In the genomic region with DNA sequence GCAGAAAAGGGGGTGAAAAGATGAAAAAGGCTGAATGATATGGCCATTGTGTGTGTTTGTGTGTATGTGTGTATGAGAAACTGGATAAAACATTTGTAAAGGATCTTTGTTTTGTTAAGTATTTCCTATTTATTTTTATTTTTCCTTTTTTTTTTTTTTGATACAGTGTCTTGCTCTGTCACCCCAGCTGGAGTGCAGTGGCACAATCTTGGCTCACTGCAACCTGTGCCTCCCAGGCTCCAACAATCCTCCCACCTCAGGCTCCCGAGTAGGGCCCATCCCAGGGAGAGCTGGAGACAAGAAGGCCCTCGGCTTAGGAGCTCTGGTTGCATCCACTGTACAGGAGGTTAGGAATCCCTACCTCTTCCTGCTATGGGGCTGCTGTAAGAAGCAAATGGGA, we compare ENCODE assay signal across 22 cellular contexts. TPM values are rescaled to one million over a fixed set of nuclear protein-coding genes. Genes with fewer than 3 reads are reported as not detected.
DNase-seq lines count a peak whose midpoint lies in the region; ATAC-seq, FAIRE-seq and TF ChIP-seq lines count a peak whose summit lies in the region.
"Had no signal": no experiment of that assay in that cellular context is flagged by ENCODE, and none has a peak within 500 bp of the region (broad histone marks: within the 10 kb centered on the region; RNA-seq: fewer than 3 reads in every experiment).

No MANE protein-coding gene starts in this region.

- peak overlapping the region; percentile 97 for H3K27ac ChIP-seq in VCaP
- peak overlapping the region; percentile 59 to 92 (median 80) for H3K27ac ChIP-seq in esophagus squamous epithelium
- H3K27ac ChIP-seq in sigmoid colon, result peak overlapping the region in 1 of 4 donors; percentile 32
- no peak overlapping the region for H3K27ac ChIP-seq in small intestine (ENCODE audit: low read depth in 1 of 2, low read length in 1 of 2)

- TF ChIP-seq CTCF in Caco-2 (IDR thresholded peaks at IDR 0.05; ENCODE audit: insufficient read depth in 1 of 2, low read depth in 1 of 2, low read length in 1 of 2, severe bottlenecking in 1 of 2, unreplicated experiment in 1 of 2), result no peak
- TF ChIP-seq CTCF in VCaP (conservative IDR thresholded peaks at IDR 0.05), result no peak
- TF ChIP-seq CTCF in esophagus squamous epithelium (IDR thresholded peaks at IDR 0.05), result no peak
- no peak for TF ChIP-seq CTCF in sigmoid colon (IDR thresholded peaks at IDR 0.05)
- TF ChIP-seq CTCF in BE2C (IDR thresholded peaks at IDR 0.05; ENCODE audit: low read depth, low read length), result no peak

- TF ChIP-seq POLR2A in esophagus squamous epithelium (IDR thresholded peaks at IDR 0.05) (no peak), sigmoid colon (IDR thresholded peaks at IDR 0.05) (no peak)

- H3K9me3 Mint-ChIP-seq in Caco-2 (ENCODE audit: unreplicated experiment), result peaks cover 8% of the 10 kb centered on the region
- H3K9me3 Mint-ChIP-seq: GM23338 had no signal

- H3K4me3 ChIP-seq in Caco-2 (ENCODE audit: low read depth, low read length), result no peak overlapping the region
- H3K4me3 ChIP-seq in esophagus squamous epithelium, result no peak overlapping the region
- no peak overlapping the region for H3K4me3 ChIP-seq in sigmoid colon
- no peak overlapping the region for H3K4me3 ChIP-seq in small intestine (ENCODE audit: low read depth in 1 of 2, low read length in 2 of 2)
- no peak overlapping the region for H3K4me3 ChIP-seq in BE2C (ENCODE audit: low read depth, low read length)
- H3K4me3 ChIP-seq: GM23338 had no signal

- no peak for TF ChIP-seq EP300 in sigmoid colon (IDR thresholded peaks at IDR 0.05)

- H3K4me3 Mint-ChIP-seq in Caco-2 (ENCODE audit: unreplicated experiment), result no peak overlapping the region
- H3K4me3 Mint-ChIP-seq: GM23338 had no signal

- DNase-seq in Caco-2 (no peak), esophagus squamous epithelium (lab: John Stamatoyannopoulos, UW) (no peak), sigmoid colon (peak; percentile 24), left ventricle myocardium superior (no peak), small intestine (no peak), BE2C (no peak)
- DNase-seq: DND-41, Kasumi-1, NCI-H1694, NCI-H2081, NCI-H2171 treated with DMSO at 0.1 percent for 48 hours, NCI-H524 treated with DMSO at 0.1 percent for 48 hours, NCI-H82, OCI-M1 had no signal

- H3K36me3 ChIP-seq in Caco-2 (ENCODE audit: control insufficient read depth, insufficient read depth, low read length) (no peaks in the 10 kb centered on the region), esophagus squamous epithelium (no peaks in the 10 kb centered on the region), sigmoid colon (no peaks in the 10 kb centered on the region), small intestine (ENCODE audit: control insufficient read depth in 2 of 2, insufficient read depth in 2 of 2, low read length in 2 of 2) (no peaks in the 10 kb centered on the region), BE2C (no peaks in the 10 kb centered on the region)

- intact Hi-C loops in Caco-2 (cut with micrococcal nuclease; ENCODE audit: unreplicated experiment) (no loop called here), esophagus squamous epithelium (cut with DNase I) (no loop called here), sigmoid colon (cut with DNase I) (no loop called here), left ventricle myocardium superior (cut with micrococcal nuclease) (no loop called here)

- POLR2A ChIA-PET in Caco-2 (lab: Charles Lee), result no interaction called here

- peaks cover 49% of the 10 kb centered on the region for H3K4me1 ChIP-seq in Caco-2
- peaks cover 39 to 100% (median 59%) of the 10 kb centered on the region in 3 donors for H3K4me1 ChIP-seq in esophagus squamous epithelium
- H3K4me1 ChIP-seq in sigmoid colon, result peaks cover 0 to 14% (median 0%) of the 10 kb centered on the region in 4 donors
- peaks cover 0 to 6% of the 10 kb centered on the region in 2 donors for H3K4me1 ChIP-seq in small intestine (ENCODE audit: control insufficient read depth in 2 of 2, insufficient read depth in 1 of 2, low read depth in 1 of 2, low read length in 1 of 2)
- no peaks in the 10 kb centered on the region for H3K4me1 ChIP-seq in BE2C

- ATAC-seq in left ventricle myocardium superior, result no peak
- ATAC-seq: GM23338, Right ventricle myocardium inferior had no signal

- WGBS in esophagus squamous epithelium, 2 donors, result 0 to 30% methylated on average over 2 of the region's 2 CpGs
- WGBS in sigmoid colon, 2 donors, result 74 to 77% methylated on average over 2 of the region's 2 CpGs
- WGBS in small intestine, 3 donors, result 57 to 61% (median 59%) methylated on average over 2 of the region's 2 CpGs

- H3K27me3 Mint-ChIP-seq in Caco-2 (ENCODE audit: insufficient read depth, unreplicated experiment), result no peaks in the 10 kb centered on the region

- FAIRE-seq in small intestine (lab: Jason Lieb, UNC), result no peak
- FAIRE-seq: A204.1, GM12892, RCC 7860 had no signal

- peak overlapping the region; percentile 76 for H3K27ac Mint-ChIP-seq in Caco-2 (ENCODE audit: unreplicated experiment)
- H3K27ac Mint-ChIP-seq: GM23338 had no signal

- peaks cover 50% of the 10 kb centered on the region for H3K4me1 Mint-ChIP-seq in Caco-2 (ENCODE audit: low read depth, unreplicated experiment)

- CTCF ChIA-PET in Caco-2 (lab: Charles Lee), result no interaction called here

- peaks cover 7% of the 10 kb centered on the region for H3K36me3 Mint-ChIP-seq in Caco-2 (ENCODE audit: insufficient read depth, unreplicated experiment)

- H3K27me3 ChIP-seq in Caco-2 (replicated peaks; ENCODE audit: control insufficient read depth, insufficient read depth, low read length), result no peaks in the 10 kb centered on the region
- no peaks in the 10 kb centered on the region for H3K27me3 ChIP-seq in esophagus squamous epithelium
- H3K27me3 ChIP-seq in sigmoid colon, result no peaks in the 10 kb centered on the region
- H3K27me3 ChIP-seq in small intestine (ENCODE audit: control insufficient read depth in 2 of 2, insufficient read depth in 2 of 2, low read length in 2 of 2), result no peaks in the 10 kb centered on the region
- H3K27me3 ChIP-seq in BE2C, result no peaks in the 10 kb centered on the region; the same call in 1 of the 2 replicates

- no TSS peak for BruUV-seq in Caco-2 (replicated peaks; lab: Mats Ljungman, UMichigan)

- H3K9me3 ChIP-seq in Caco-2, result no peaks in the 10 kb centered on the region
- H3K9me3 ChIP-seq in esophagus squamous epithelium, result no peaks in the 10 kb centered on the region
- no peaks in the 10 kb centered on the region for H3K9me3 ChIP-seq in sigmoid colon
- no peaks in the 10 kb centered on the region for H3K9me3 ChIP-seq in small intestine (ENCODE audit: control insufficient read depth, low read depth)
- H3K9me3 ChIP-seq in BE2C, result no peaks in the 10 kb centered on the region

RNA-seq across cellular contexts. Expression of a gene that starts 6.9 kb away (rescaled TPM):
- not detected in 2 replicates for total RNA-seq in Caco-2 (2022)
- 100 to 1,000 TPM in 1 of 4 donors, 10 to 100 TPM in 3; 14.5 to 148 (median 22.6) TPM for total RNA-seq in esophagus squamous epithelium
- total RNA-seq in sigmoid colon, result not detected
- polyA plus RNA-seq in sigmoid colon, result not detected
- total RNA-seq in left ventricle myocardium superior, result not detected
- polyA plus RNA-seq in small intestine, result not detected
- not detected for polyA plus RNA-seq in BE2C (2012; ENCODE audit: insufficient read depth, insufficient read length, low read depth)
- total RNA-seq: G401, GM23338, MCF 10A, Right ventricle myocardium inferior had no signal

RNA-seq across cellular contexts. Expression of a gene that starts 18.5 kb away (rescaled TPM):
- 0.18 TPM in 1 of 2 replicates, not detected in the other for total RNA-seq in Caco-2 (2022)
- total RNA-seq in esophagus squamous epithelium, result 100 to 1,000 TPM; 196 to 799 (median 315) TPM
- not detected for total RNA-seq in sigmoid colon
- polyA plus RNA-seq in sigmoid colon, result under 1 TPM in 1 of 3 donors, not detected in 2; 0.15 TPM
- not detected for total RNA-seq in left ventricle myocardium superior
- under 1 TPM in 2 of 3 donors, not detected in 1; 0.07 to 0.27 TPM for polyA plus RNA-seq in small intestine
- polyA plus RNA-seq in BE2C (2012; ENCODE audit: insufficient read depth, insufficient read length, low read depth), result not detected
- total RNA-seq: G401, GM23338, Right ventricle myocardium inferior had no signal
- polyA plus RNA-seq: GM23338 had no signal

Comparison
In these comparisons a context has a peak if more than half of its experiments do, and no peak if none do; other contexts are left out.
1. H3K27ac ChIP-seq: peak in VCaP (single experiment) and esophagus squamous epithelium (4 of 4); none in small intestine (0 of 2).
2. RNA of a gene that starts 6.9 kb away (total RNA-seq): 14.5 to 148 TPM in esophagus squamous epithelium; not detected in Caco-2, not detected in sigmoid colon and not detected in left ventricle myocardium superior (single experiment); every median in the first group is over 10 times any median in the second.
3. RNA of a gene that starts 18.5 kb away (total RNA-seq): 196 to 799 TPM in esophagus squamous epithelium; 0.18 TPM in Caco-2, not detected in sigmoid colon and not detected in left ventricle myocardium superior (single experiment); every median in the first group is over 100 times any median in the second.